8 cellular contexts compared by ENCODE assay signal in genomic region chr20:47677314-47678129, GRCh38.
DNase-seq lines count a peak whose midpoint lies in the region; ATAC-seq and TF ChIP-seq lines count a peak whose summit lies in the region.

No MANE protein-coding gene starts in this region.

- H3K36me3 ChIP-seq in heart left ventricle: peaks cover 0 to 34% (median 12%) of the 10 kb centered on the region in 9 donors
- H3K36me3 ChIP-seq in colonic mucosa: no peaks in the 10 kb centered on the region

- H3K4me3 ChIP-seq in heart left ventricle (no peak overlapping the region), colonic mucosa (no peak overlapping the region)

- no peak for ATAC-seq in heart left ventricle
- ATAC-seq in Right ventricle myocardium inferior: no peak
- peak; percentile 78 to 79 for ATAC-seq in naive thymus-derived CD8-positive, alpha-beta T cell
- no peak for ATAC-seq in HG03460 (IDR thresholded peaks at IDR 0.05; ENCODE audit: unreplicated experiment)

- 43 to 58% (median 50%) methylated on average over 17 to 18 of the region's 18 CpGs for whole genome bisulfite sequencing in heart left ventricle, 4 donors

- H3K9me3 ChIP-seq in heart left ventricle (no peaks in the 10 kb centered on the region), colonic mucosa (no peaks in the 10 kb centered on the region)

- H3K27me3 ChIP-seq in heart left ventricle: no peaks in the 10 kb centered on the region
- H3K27me3 ChIP-seq in colonic mucosa: no peaks in the 10 kb centered on the region

- no peak overlapping the region for H3K9ac ChIP-seq in colonic mucosa (ENCODE audit: low read depth in 2 of 2, low read length in 2 of 2)

- POLR2A ChIA-PET in naive thymus-derived CD8-positive, alpha-beta T cell (lab: Charles Lee): no interaction called here

- H3K4me1 ChIP-seq in heart left ventricle (peaks cover 0 to 22% (median 12%) of the 10 kb centered on the region in 12 donors), colonic mucosa (no peaks in the 10 kb centered on the region)

- H3K36me3 Mint-ChIP-seq in naive thymus-derived CD8-positive, alpha-beta T cell: no peaks in the 10 kb centered on the region

- H3K9me3 Mint-ChIP-seq in naive thymus-derived CD8-positive, alpha-beta T cell: no peaks in the 10 kb centered on the region

- intact Hi-C loops in heart left ventricle (cut with DNase I): loop anchor here (1.0 to 10.0 kb wide), 7 partner anchors 50 to 945 kb away; partner anchors contain the start of gene SULF2 (in 2 of the 10)
- intact Hi-C loops in Right ventricle myocardium inferior (cut with DNase I): loop anchor here (1.0 kb wide), 1 partner anchor 944 kb away; no protein-coding TSS in a partner anchor
- intact Hi-C loops in colonic mucosa (cut with DNase I): loop anchor here (5.0 kb wide), 1 partner anchor 945 kb away; no protein-coding TSS in a partner anchor

- peak; percentile 62 to 82 (median 72) for TF ChIP-seq CTCF in heart left ventricle (IDR thresholded peaks at IDR 0.05)
- peak; percentile 62 for TF ChIP-seq CTCF in colonic mucosa (IDR thresholded peaks at IDR 0.05)

- peaks cover 2 to 5% (median 5%) of the 10 kb centered on the region in 4 donors for H3K4me1 Mint-ChIP-seq in naive thymus-derived CD8-positive, alpha-beta T cell

- peaks cover 0 to 1% (median 0%) of the 10 kb centered on the region in 5 donors for H3K27me3 Mint-ChIP-seq in naive thymus-derived CD8-positive, alpha-beta T cell

- TF ChIP-seq POLR2A in heart left ventricle (IDR thresholded peaks at IDR 0.05): peak in 1 of 2 donors; percentile 23

- H3K27ac ChIP-seq in heart left ventricle (no peak overlapping the region), colonic mucosa (no peak overlapping the region)

- H3K4me3 Mint-ChIP-seq in naive thymus-derived CD8-positive, alpha-beta T cell: no peak overlapping the region

- H3K27ac Mint-ChIP-seq in naive thymus-derived CD8-positive, alpha-beta T cell: peak overlapping the region in 3 of 10 donors; percentile 25 to 74 (median 31)

- no peak for DNase-seq in heart left ventricle
- DNase-seq in Right ventricle myocardium inferior (ENCODE audit: missing footprints): no peak
- peak; percentile 65 for DNase-seq in NCI-H2196 (lab: John Stamatoyannopoulos, UW; ENCODE audit: unreplicated experiment)
- peak; percentile 52 to 60 for DNase-seq in activated CD4-positive, alpha-beta T cell treated with anti-CD3 and anti-CD28 coated beads for 4 hours
- DNase-seq in colonic mucosa: peak; percentile 28
- DNase-seq in naive thymus-derived CD8-positive, alpha-beta T cell: peak in 9 of 10 donors; percentile 24 to 59 (median 52)
- DNase-seq in superior temporal gyrus (ENCODE audit: extremely low spot score): peak; percentile 39

Comparison
In these comparisons a context has a peak if more than half of its experiments do, and no peak if none do; other contexts are left out.
1. ATAC-seq: peak in naive thymus-derived CD8-positive, alpha-beta T cell (2 of 2); none in heart left ventricle (0 of 4), Right ventricle myocardium inferior (single experiment) and HG03460 (single experiment).
2. DNase-seq: peak in NCI-H2196 (single experiment), activated CD4-positive, alpha-beta T cell treated with anti-CD3 and anti-CD28 coated beads for 4 hours (2 of 2), colonic mucosa (single experiment), naive thymus-derived CD8-positive, alpha-beta T cell (9 of 10) and superior temporal gyrus (single experiment); none in heart left ventricle (0 of 5) and Right ventricle myocardium inferior (single experiment).